ENCODE assay signal across 1 cellular context in genomic region chr1:209643295-209644020, GRCh38.
TF ChIP-seq lines count a peak whose summit lies in the region.

No MANE protein-coding gene starts in this region.

TF ChIP-seq in endothelial cell of umbilical vein, 7 proteins besides CTCF, POLR2A, EP300 and RAD21:
- TF ChIP-seq MYC (IDR thresholded peaks at IDR 0.05; ENCODE audit: low read depth, low read length) = no peak
- no peak for TF ChIP-seq JUN (IDR thresholded peaks at IDR 0.05; ENCODE audit: borderline replicate concordance, insufficient read depth, insufficient read length, low read depth)
- no peak for TF ChIP-seq GATA2 (IDR thresholded peaks at IDR 0.05; ENCODE audit: insufficient read depth, insufficient read length, low read depth, low read length)
- TF ChIP-seq EZH2 (IDR thresholded peaks at IDR 0.05; ENCODE audit: borderline replicate concordance, low read depth, low read length, severe bottlenecking) = no peak
- TF ChIP-seq MAX (IDR thresholded peaks at IDR 0.05; ENCODE audit: insufficient read depth, insufficient read length) = no peak
- TF ChIP-seq FOS (IDR thresholded peaks at IDR 0.05; ENCODE audit: borderline replicate concordance, insufficient read depth, low read length) = no peak
- no peak for TF ChIP-seq POLR2AphosphoS5 (IDR thresholded peaks at IDR 0.05; ENCODE audit: insufficient read depth, low read depth, low read length)
TF ChIP-seq in endothelial cell of umbilical vein: peak in this region for 0.
